Comparison of ENCODE assay signal across 25 cellular contexts in genomic region chr9:133397370-133397769, GRCh38.
"Had no signal": no experiment of that assay in that cellular context is flagged by ENCODE, and none has a peak within 500 bp of the region (broad histone marks: within the 10 kb centered on the region; RNA-seq: fewer than 3 reads in every experiment).

No MANE protein-coding gene starts in this region.

- H3K9me3 ChIP-seq: adrenal gland, SJSA1 had no signal

- H3K4me1 ChIP-seq: adrenal gland, SJSA1 had no signal

- H3K4me1 Mint-ChIP-seq: activated naive CD4-positive, alpha-beta T cell treated with anti-CD3 and anti-CD28 coated beads, Interleukin-2, amount 10 ng/mL, durations not matched to agents 7 days and 5 days; activated naive CD8-positive, alpha-beta T cell treated with anti-CD3 and anti-CD28 coated beads for 36 hours had no signal

- H3K4me3 Mint-ChIP-seq: activated CD8-positive, alpha-beta T cell treated with anti-CD3 and anti-CD28 coated beads for 36 hours; activated naive CD4-positive, alpha-beta T cell treated with anti-CD3 and anti-CD28 coated beads, Interleukin-2, amount 10 ng/mL, durations not matched to agents 7 days and 5 days; activated naive CD8-positive, alpha-beta T cell treated with anti-CD3 and anti-CD28 coated beads for 36 hours; activated T-cell treated with anti-CD3 and anti-CD28 coated beads, Interleukin-2, amount 50 U/mL, for 72 hours; T-helper 1 cell treated with Interleukin-12 subunit alpha and Interleukin-12 subunit beta and Interleukin-4 antibody, amounts not matched to agents 30 μg/mL and 1 μg/mL, for 36 hours had no signal

- H3K27ac Mint-ChIP-seq: activated CD8-positive, alpha-beta T cell treated with anti-CD3 and anti-CD28 coated beads for 36 hours; activated naive CD4-positive, alpha-beta T cell treated with anti-CD3 and anti-CD28 coated beads, Interleukin-2, amount 10 ng/mL, durations not matched to agents 7 days and 5 days; activated naive CD8-positive, alpha-beta T cell treated with anti-CD3 and anti-CD28 coated beads for 36 hours; activated T-cell treated with anti-CD3 and anti-CD28 coated beads, Interleukin-2, amount 50 U/mL, for 72 hours; activated T-helper 2 cell treated with anti-CD3 and anti-CD28 coated beads, Interferon-gamma antibody, Interleukin-2, Interleukin-4, amounts not matched to agents 10 μg/mL and 5 μg/mL and 100 μg/mL, durations not matched to agents 14 hours and 24 hours and 36 hours; T-helper 1 cell treated with Interleukin-12 subunit alpha and Interleukin-12 subunit beta and Interleukin-4 antibody, amounts not matched to agents 30 μg/mL and 1 μg/mL, for 36 hours had no signal

- H3K27me3 ChIP-seq: SJSA1 had no signal

- H3K27me3 Mint-ChIP-seq: activated CD8-positive, alpha-beta T cell treated with anti-CD3 and anti-CD28 coated beads for 36 hours; activated naive CD8-positive, alpha-beta T cell treated with anti-CD3 and anti-CD28 coated beads for 36 hours had no signal

- H3K36me3 ChIP-seq: adrenal gland, SJSA1 had no signal

- DNase-seq: activated CD4-positive, alpha-beta T cell treated with anti-CD3 and anti-CD28 coated beads for 4 hours; activated CD8-positive, alpha-beta memory T cell treated with anti-CD3 and anti-CD28 coated beads, Interleukin-2, amount 50 U/mL, for 4 hours; activated gamma-delta T cell treated with Interleukin-2 at 50 U/mL for 16 hours; activated naive CD4-positive, alpha-beta T cell treated with anti-CD3 and anti-CD28 coated beads, Interleukin-2, amount 10 ng/mL, durations not matched to agents 7 days and 5 days; activated naive CD8-positive, alpha-beta T cell treated with anti-CD3 and anti-CD28 coated beads for 36 hours; anterior cingulate cortex; cerebellar nuclear complex; MV-4-11; NCI-H1417 treated with DMSO at 0.1 percent for 48 hours; NCI-H1694; NCI-H2029; NCI-H2107; NCI-H2171 treated with DMSO at 0.1 percent for 48 hours; NCI-H226; NCI-H510A; NCI-H526 treated with DMSO at 0.1 percent for 48 hours; NK-92 treated with Interleukin-12 subunit alpha and Interleukin-12 subunit beta, amount 100 ng/mL, for 24 hours; SHP77 had no signal

- H3K27ac ChIP-seq: adrenal gland, SJSA1 had no signal

- FAIRE-seq: RCC 7860 had no signal

- H3K9me3 Mint-ChIP-seq: activated CD8-positive, alpha-beta T cell treated with anti-CD3 and anti-CD28 coated beads for 36 hours; activated naive CD4-positive, alpha-beta T cell treated with anti-CD3 and anti-CD28 coated beads, Interleukin-2, amount 10 ng/mL, durations not matched to agents 7 days and 5 days; activated naive CD8-positive, alpha-beta T cell treated with anti-CD3 and anti-CD28 coated beads for 36 hours; activated T-helper 2 cell treated with anti-CD3 and anti-CD28 coated beads, Interferon-gamma antibody, Interleukin-2, Interleukin-4, amounts not matched to agents 10 μg/mL and 5 μg/mL and 100 μg/mL, durations not matched to agents 14 hours and 24 hours and 36 hours; T-helper 1 cell treated with Interleukin-12 subunit alpha and Interleukin-12 subunit beta and Interleukin-4 antibody, amounts not matched to agents 30 μg/mL and 1 μg/mL, for 36 hours had no signal

- H3K36me3 Mint-ChIP-seq: activated naive CD4-positive, alpha-beta T cell treated with anti-CD3 and anti-CD28 coated beads, Interleukin-2, amount 10 ng/mL, durations not matched to agents 7 days and 5 days; activated naive CD8-positive, alpha-beta T cell treated with anti-CD3 and anti-CD28 coated beads for 36 hours had no signal

- H3K4me3 ChIP-seq: adrenal gland, SJSA1 had no signal

- ATAC-seq: activated CD8-positive, alpha-beta T cell treated with anti-CD3 and anti-CD28 coated beads for 36 hours had no signal
